In the genomic region with DNA sequence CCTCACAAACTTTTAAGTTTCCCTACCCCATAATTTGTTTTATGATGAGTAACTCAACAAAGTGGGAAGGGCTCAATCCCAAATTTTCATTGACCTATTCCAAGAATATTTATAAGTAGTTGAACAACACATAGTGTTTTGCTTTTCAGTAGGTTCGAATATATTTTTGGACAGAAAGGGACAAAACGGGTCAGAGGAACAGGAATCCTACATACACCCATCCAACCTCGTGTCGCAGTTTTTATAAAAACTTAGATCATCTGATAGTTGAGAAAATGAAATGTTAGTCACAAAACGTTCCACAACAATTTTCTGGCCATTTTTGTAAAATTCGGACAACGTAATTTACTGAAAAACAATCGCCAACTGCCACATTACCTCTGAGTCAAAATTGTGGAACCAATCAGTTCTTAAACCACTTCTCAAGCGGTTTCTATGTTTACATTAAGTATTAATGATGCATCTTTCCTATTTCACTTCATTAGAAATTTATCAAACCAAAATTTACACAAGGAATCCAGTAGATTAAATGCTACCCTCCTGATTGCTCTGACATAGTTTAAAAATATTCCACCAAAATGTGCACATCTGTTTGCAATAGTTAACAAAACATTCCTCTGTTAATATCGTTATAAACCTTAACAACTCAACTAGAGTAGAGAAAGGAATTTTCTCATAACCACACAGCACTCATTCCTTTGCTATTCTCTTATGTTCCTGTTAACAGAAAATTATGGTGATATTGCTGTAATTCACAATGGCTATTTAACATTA, we compare ENCODE assay signal across 20 cellular contexts. TPM values are rescaled to one million over a fixed set of nuclear protein-coding genes. Genes with fewer than 3 reads are reported as not detected.
"Had no signal": no experiment of that assay in that cellular context is flagged by ENCODE, and none has a peak within 500 bp of the region (broad histone marks: within the 10 kb centered on the region; RNA-seq: fewer than 3 reads in every experiment).

No MANE protein-coding gene starts in this region.

- H3K27me3 Mint-ChIP-seq: stimulated activated memory B cell treated with anti-CD40 and anti-IgM and Interleukin-4, amounts not matched to agents 10 μg/mL and 1 μg/mL and 100 μg/mL, for 72 hours had no signal

- H3K9me3 ChIP-seq: heart right ventricle, right atrium auricular region, transverse colon had no signal

- H3K36me3 Mint-ChIP-seq: natural killer cell had no signal

- H3K27me3 ChIP-seq: brain microvascular endothelial cell had no signal

- ATAC-seq: activated CD4-positive, CD25-positive, alpha-beta regulatory T cell treated with anti-CD3 and anti-CD28 coated beads, Interleukin-2, amount 50 U/mL, for 24 hours; esophagus mucosa; heart right ventricle; left lobe of liver; natural killer cell; stimulated activated memory B cell treated with anti-CD40 and anti-IgM and Interleukin-4, amounts not matched to agents 10 μg/mL and 1 μg/mL and 100 μg/mL, for 72 hours had no signal

- H3K9me3 Mint-ChIP-seq: activated naive CD4-positive, alpha-beta T cell treated with anti-CD3 and anti-CD28 coated beads, Interleukin-2, amount 50 U/mL, for 24 hours; endodermal cell; natural killer cell; stimulated activated memory B cell treated with anti-CD40 and anti-IgM and Interleukin-4, amounts not matched to agents 10 μg/mL and 1 μg/mL and 100 μg/mL, for 72 hours had no signal

- H3K36me3 ChIP-seq: brain microvascular endothelial cell, heart right ventricle, right atrium auricular region, transverse colon had no signal

- H3K27ac Mint-ChIP-seq: activated naive CD4-positive, alpha-beta T cell treated with anti-CD3 and anti-CD28 coated beads, Interleukin-2, amount 50 U/mL, for 24 hours; endodermal cell; natural killer cell; stimulated activated memory B cell treated with anti-CD40 and anti-IgM and Interleukin-4, amounts not matched to agents 10 μg/mL and 1 μg/mL and 100 μg/mL, for 72 hours had no signal

- H3K4me3 Mint-ChIP-seq: activated naive CD4-positive, alpha-beta T cell treated with anti-CD3 and anti-CD28 coated beads, Interleukin-2, amount 50 U/mL, for 24 hours; endodermal cell; natural killer cell; stimulated activated memory B cell treated with anti-CD40 and anti-IgM and Interleukin-4, amounts not matched to agents 10 μg/mL and 1 μg/mL and 100 μg/mL, for 72 hours had no signal

- H3K27ac ChIP-seq: brain microvascular endothelial cell, heart right ventricle, right atrium auricular region, transverse colon had no signal

- DNase-seq: amygdala, brain microvascular endothelial cell, cerebellar nuclear complex, endodermal cell, foreskin melanocyte, heart right ventricle, islet precursor cell, mammary epithelial cell, natural killer cell, posterior cingulate gyrus, small intestine, substantia nigra, transverse colon had no signal

- FAIRE-seq: small intestine had no signal

- H3K4me3 ChIP-seq: heart right ventricle, right atrium auricular region, transverse colon had no signal

RNA-seq across cellular contexts. Expression of gene WNT16, which starts 6.3 kb away (rescaled TPM):
- total RNA-seq: dermis microvascular lymphatic vessel endothelial cell, heart right ventricle, left lobe of liver, mammary epithelial cell, natural killer cell had no signal
- polyA plus RNA-seq: heart right ventricle, mammary epithelial cell had no signal
